In genomic region chr1:193404236-193404635, GRCh38 we compare ENCODE assay signal across 25 cellular contexts.
"Had no signal": no experiment of that assay in that cellular context is flagged by ENCODE, and none has a peak within 500 bp of the region (broad histone marks: within the 10 kb centered on the region; RNA-seq: fewer than 3 reads in every experiment).

No MANE protein-coding gene starts in this region.

- H3K9me3 Mint-ChIP-seq: activated naive CD4-positive, alpha-beta T cell treated with anti-CD3 and anti-CD28 coated beads, Interleukin-2, amount 50 U/mL, for 24 hours; IgD-negative memory B cell; T-cell had no signal

- ATAC-seq: activated CD8-positive, alpha-beta T cell treated with anti-CD3 and anti-CD28 coated beads, Interleukin-2, amount 10 ng/mL, durations not matched to agents 7 days and 5 days; PC-3; T-cell had no signal

- H3K36me3 Mint-ChIP-seq: activated naive CD4-positive, alpha-beta T cell treated with anti-CD3 and anti-CD28 coated beads, Interleukin-2, amount 50 U/mL, for 24 hours; IgD-negative memory B cell; T-cell had no signal

- H3K27ac Mint-ChIP-seq: activated naive CD4-positive, alpha-beta T cell treated with anti-CD3 and anti-CD28 coated beads, Interleukin-2, amount 50 U/mL, for 24 hours; IgD-negative memory B cell; T-cell had no signal

- H3K27me3 Mint-ChIP-seq: activated naive CD4-positive, alpha-beta T cell treated with anti-CD3 and anti-CD28 coated beads, Interleukin-2, amount 50 U/mL, for 24 hours; IgD-negative memory B cell; T-cell had no signal

- H3K4me3 ChIP-seq: SK-N-MC had no signal

- H3K4me3 Mint-ChIP-seq: activated CD8-positive, alpha-beta T cell treated with anti-CD3 and anti-CD28 coated beads, Interleukin-2, amount 10 ng/mL, durations not matched to agents 7 days and 5 days; activated naive CD4-positive, alpha-beta T cell treated with anti-CD3 and anti-CD28 coated beads, Interleukin-2, amount 50 U/mL, for 24 hours; IgD-negative memory B cell; T-cell had no signal

- H3K27ac ChIP-seq: SK-N-MC, VCaP had no signal

- DNase-seq: activated CD4-positive, alpha-beta T cell treated with anti-CD3 and anti-CD28 coated beads for 4 hours; activated CD4-positive, alpha-beta T cell treated with anti-CD3 and anti-CD28 coated beads, Interleukin-2, amount 50 U/mL, for 4 hours; activated CD4-positive, CD25-positive, alpha-beta regulatory T cell; activated CD8-positive, alpha-beta memory T cell treated with anti-CD3 and anti-CD28 coated beads, Interleukin-2, amount 50 U/mL, for 48 hours; activated CD8-positive, alpha-beta T cell treated with anti-CD3 and anti-CD28 coated beads, Interleukin-2, amount 10 ng/mL, durations not matched to agents 7 days and 5 days; activated effector memory CD4-positive, alpha-beta T cell treated with Interleukin-2 at 50 U/mL for 16 hours; activated naive CD4-positive, alpha-beta T cell; activated T-cell treated with anti-CD3 and anti-CD28 coated beads, Interleukin-2, amount 50 U/mL, for 1 hour; amygdala; cerebellar nuclear complex; KG1; NCI-H1092 treated with DMSO at 0.1 percent for 48 hours; NCI-H1417 treated with DMSO at 0.1 percent for 48 hours; NCI-H1694; NCI-H2029; NCI-H2107; NCI-H2171 treated with DMSO at 0.1 percent for 48 hours; NCI-H226; NCI-H526 treated with DMSO at 0.1 percent for 48 hours; PC-3; T-cell had no signal
